Comparison of ENCODE assay signal across 8 cellular contexts in genomic region chr5:32710859-32711692, GRCh38. TPM values are rescaled to one million over a fixed set of nuclear protein-coding genes. Genes with fewer than 3 reads are reported as not detected.
DNase-seq lines count a peak whose midpoint lies in the region; FAIRE-seq and TF ChIP-seq lines count a peak whose summit lies in the region.

A gene with protein sequence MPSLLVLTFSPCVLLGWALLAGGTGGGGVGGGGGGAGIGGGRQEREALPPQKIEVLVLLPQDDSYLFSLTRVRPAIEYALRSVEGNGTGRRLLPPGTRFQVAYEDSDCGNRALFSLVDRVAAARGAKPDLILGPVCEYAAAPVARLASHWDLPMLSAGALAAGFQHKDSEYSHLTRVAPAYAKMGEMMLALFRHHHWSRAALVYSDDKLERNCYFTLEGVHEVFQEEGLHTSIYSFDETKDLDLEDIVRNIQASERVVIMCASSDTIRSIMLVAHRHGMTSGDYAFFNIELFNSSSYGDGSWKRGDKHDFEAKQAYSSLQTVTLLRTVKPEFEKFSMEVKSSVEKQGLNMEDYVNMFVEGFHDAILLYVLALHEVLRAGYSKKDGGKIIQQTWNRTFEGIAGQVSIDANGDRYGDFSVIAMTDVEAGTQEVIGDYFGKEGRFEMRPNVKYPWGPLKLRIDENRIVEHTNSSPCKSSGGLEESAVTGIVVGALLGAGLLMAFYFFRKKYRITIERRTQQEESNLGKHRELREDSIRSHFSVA (plus strand): TSS chr5:32711321. CDS start chr5:32711777, 456 bp downstream.

- H3K9me3 Mint-ChIP-seq in mesothelial cell of epicardium, result no peaks in the 10 kb centered on the region

- H3K36me3 ChIP-seq in PC-9 (ENCODE audit: low read depth) (no peaks in the 10 kb centered on the region), H1 (ENCODE audit: control insufficient read depth in 2 of 4, insufficient read depth in 4 of 4, low read length in 3 of 4) (peaks cover 0 to 5% (median 0%) of the 10 kb centered on the region in 4 experiments; a peak in 1 of 8 replicates), vagina (no peaks in the 10 kb centered on the region)

- no peaks in the 10 kb centered on the region for H3K9me2 ChIP-seq in PC-9 (ENCODE audit: insufficient read depth)

- no peak within 1 kb of the TSS for H2BK12ac ChIP-seq in H1 (ENCODE audit: low read depth, low read length)

- TF ChIP-seq CTCF in PC-9 (conservative IDR thresholded peaks at IDR 0.05) (no peak), H1 (IDR thresholded peaks at IDR 0.05; ENCODE audit: control extremely low read depth in 1 of 3, insufficient read depth in 1 of 3, low read depth in 1 of 3, low read length in 3 of 3) (no peak), mesothelial cell of epicardium (IDR thresholded peaks at IDR 0.05; ENCODE audit: unreplicated experiment) (no peak), vagina (IDR thresholded peaks at IDR 0.05) (no peak)

- H3K79me2 ChIP-seq in PC-9 (ENCODE audit: low read depth), result no peaks in the 10 kb centered on the region
- no peaks in the 10 kb centered on the region for H3K79me2 ChIP-seq in H1 (ENCODE audit: control insufficient read depth in 1 of 2, insufficient read depth in 2 of 2, low read length in 2 of 2)

- TF ChIP-seq EP300 in H1 (IDR thresholded peaks at IDR 0.05; ENCODE audit: borderline replicate concordance in 1 of 2, low read depth in 2 of 2, low read length in 2 of 2), result no peak

- H3K27me3 ChIP-seq in PC-9 (ENCODE audit: insufficient read depth, low read depth), result peaks cover 18% of the 10 kb centered on the region
- peaks cover 49 to 75% (median 67%) of the 10 kb centered on the region in 4 experiments for H3K27me3 ChIP-seq in H1 (replicated peaks in 1 of 4; ENCODE audit: control insufficient read depth in 3 of 4, extremely low read depth in 1 of 4, insufficient read depth in 3 of 4, low read length in 3 of 4)
- H3K27me3 ChIP-seq in vagina, result no peaks in the 10 kb centered on the region

- H3K36me3 Mint-ChIP-seq in mesothelial cell of epicardium, result no peaks in the 10 kb centered on the region

- no peak within 1 kb of the TSS; the same call in 1 of the 2 replicates for H4K8ac ChIP-seq in H1 (ENCODE audit: extremely low read depth, insufficient read depth, low read length)

- H3K27ac ChIP-seq in PC-9, result no peak within 1 kb of the TSS
- no peak within 1 kb of the TSS for H3K27ac ChIP-seq in H1 (ENCODE audit: low read depth, low read length)
- H3K27ac ChIP-seq in vagina, result peak within 1 kb of the TSS; percentile 24

- peak; percentile 70 for DNase-seq in GM03348 (ENCODE audit: low spot score)
- DNase-seq in PC-9, result peak in 1 of 2 experiments; percentile 34
- peak in 1 of 2 experiments; percentile 51 for DNase-seq in H1 (ENCODE audit: low read depth in 1 of 2, low spot score in 2 of 2)
- no peak for DNase-seq in mesothelial cell of epicardium (ENCODE audit: low spot score in 2 of 2, unreplicated experiment in 2 of 2)
- no peak for DNase-seq in vagina (ENCODE audit: extremely low spot score in 2 of 2)
- no peak for DNase-seq in COR-L47 (lab: John Stamatoyannopoulos, UW)
- no peak for DNase-seq in middle frontal gyrus (ENCODE audit: extremely low spot score, low spot score)
- no peak for DNase-seq in stimulated activated CD4-positive, alpha-beta T cell treated with anti-CD3 and anti-CD28 coated beads, Interleukin-12 subunit alpha, Interleukin-12 subunit beta, amount 100 ng/mL, for 4 hours

- H3K14ac ChIP-seq in H1 (ENCODE audit: insufficient read length), result no peak within 1 kb of the TSS

- H2AK5ac ChIP-seq in H1 (ENCODE audit: low read depth, low read length), result no peak within 1 kb of the TSS

- POLR2A ChIA-PET in PC-9 (lab: Charles Lee; ENCODE audit: unreplicated experiment), result interaction anchor here (0.7 kb wide), 1 partner anchor 488 kb away, joined by 5 read pairs; no protein-coding TSS in a partner anchor
- POLR2A ChIA-PET in H1 (lab: Charles Lee; ENCODE audit: partially characterized antibody), result interaction anchor here (0.7 kb wide), 1 partner anchor 242 kb away, joined by 3 read pairs; no protein-coding TSS in a partner anchor

- H2AFZ ChIP-seq in PC-9 (peak within 1 kb of the TSS; percentile 87), H1 (ENCODE audit: low read length) (peak within 1 kb of the TSS; percentile 75)

- no peak within 1 kb of the TSS for H4K5ac ChIP-seq in H1 (ENCODE audit: insufficient read length, low read depth, low read length)

- H2BK15ac ChIP-seq in H1 (ENCODE audit: low read length), result no peak within 1 kb of the TSS

- no TSS peak for BruUV-seq in PC-9 (replicated peaks; lab: Mats Ljungman, UMichigan)

- intact Hi-C loops in PC-9 (cut with micrococcal nuclease; ENCODE audit: unreplicated experiment) (loop anchor here (1.0 kb wide), 3 partner anchors 75 to 338 kb away; no protein-coding TSS in a partner anchor), vagina (cut with DNase I) (loop anchor here (10.0 kb wide), 1 partner anchor 704 kb away; no protein-coding TSS in a partner anchor)

- H3K56ac ChIP-seq in H1 (replicated peaks; ENCODE audit: insufficient read length, low read depth, low read length), result no peak within 1 kb of the TSS

- CTCF ChIA-PET in PC-9 (lab: Charles Lee) (interaction anchor here (0.6 to 3.1 kb wide), 2 partner anchors 10 to 142 kb away, joined by 3 to 13 read pairs; no protein-coding TSS in a partner anchor), H1 (lab: Charles Lee; ENCODE audit: partially characterized antibody) (interaction anchor here (0.8 to 1.4 kb wide), 4 partner anchors 33 to 470 kb away, joined by 3 to 4 read pairs (median 3); no protein-coding TSS in a partner anchor)

- no peak for TF ChIP-seq RAD21 in H1 (IDR thresholded peaks at IDR 0.05 in 1 of 2, conservative IDR thresholded peaks at IDR 0.05 in 1 of 2; ENCODE audit: low read depth in 2 of 2, low read length in 2 of 2)

- H4K91ac ChIP-seq in H1 (replicated peaks; ENCODE audit: insufficient read length, low read length), result no peak within 1 kb of the TSS

- H3K4me3 ChIP-seq in PC-9, result peak within 1 kb of the TSS; percentile 72
- H3K4me3 ChIP-seq in H1 (ENCODE audit: extremely low read depth in 1 of 4, insufficient read depth in 2 of 4, low read depth in 3 of 4, low read length in 4 of 4), result peak within 1 kb of the TSS; percentile 13 to 62 (median 50)
- peak within 1 kb of the TSS; percentile 58 to 71 for H3K4me3 ChIP-seq in vagina

- H3K4me2 ChIP-seq in PC-9, result peak within 1 kb of the TSS; percentile 99
- peak within 1 kb of the TSS; percentile 84 to 95 for H3K4me2 ChIP-seq in H1 (ENCODE audit: insufficient read depth in 1 of 2, low read depth in 2 of 2, low read length in 2 of 2)

- H3K9me3 ChIP-seq in PC-9 (ENCODE audit: insufficient read depth, low read depth), result no peaks in the 10 kb centered on the region
- no peaks in the 10 kb centered on the region for H3K9me3 ChIP-seq in H1 (ENCODE audit: insufficient read depth in 2 of 2, low read depth in 1 of 2, low read length in 1 of 2)
- no peaks in the 10 kb centered on the region for H3K9me3 ChIP-seq in vagina

- H4K20me1 ChIP-seq in PC-9 (ENCODE audit: insufficient read depth) (no peaks in the 10 kb centered on the region), H1 (replicated peaks in 1 of 2; ENCODE audit: control insufficient read depth in 1 of 2, insufficient read depth in 2 of 2, low read length in 2 of 2) (peaks cover 4 to 12% of the 10 kb centered on the region in 2 experiments)

- peaks cover 19% of the 10 kb centered on the region; the same call in 1 of the 2 replicates for H3K4me1 ChIP-seq in PC-9 (replicated peaks; ENCODE audit: insufficient read depth)
- peaks cover 0 to 27% (median 12%) of the 10 kb centered on the region in 4 experiments; a peak in 5 of 7 replicates for H3K4me1 ChIP-seq in H1 (replicated peaks in 1 of 4; ENCODE audit: control insufficient read depth in 3 of 4, insufficient read depth in 4 of 4, low read length in 3 of 4)
- peaks cover 30% of the 10 kb centered on the region for H3K4me1 ChIP-seq in vagina

- H2BK5ac ChIP-seq in H1 (ENCODE audit: low read depth, low read length), result no peak within 1 kb of the TSS

- H3K9ac ChIP-seq in H1 (replicated peaks in 1 of 4; ENCODE audit: extremely low read depth in 1 of 4, low read depth in 3 of 4, low read length in 3 of 4), result no peak within 1 kb of the TSS

- no peak within 1 kb of the TSS for H3K4ac ChIP-seq in H1 (replicated peaks; ENCODE audit: insufficient read length, low read depth, low read length)

- H3K23me2 ChIP-seq in H1 (ENCODE audit: low read depth, low read length), result peaks cover 23% of the 10 kb centered on the region

- no peak within 1 kb of the TSS; the same call in 1 of the 2 replicates for H3K18ac ChIP-seq in H1 (ENCODE audit: extremely low read depth, low read length)

- no peak within 1 kb of the TSS for H3K27ac Mint-ChIP-seq in mesothelial cell of epicardium

- no peak within 1 kb of the TSS for H2BK120ac ChIP-seq in H1 (replicated peaks; ENCODE audit: low read depth, low read length)

- peaks cover 37% of the 10 kb centered on the region for H3K4me1 Mint-ChIP-seq in mesothelial cell of epicardium

- WGBS in H1 (ENCODE audit: extremely low coverage in 1 of 2, insufficient coverage in 1 of 2, insufficient read length in 1 of 2, insufficient replicate concordance in 2 of 2, low coverage in 1 of 2, low lambda C conversion rate in 2 of 2, missing lambda C conversion rate in 1 of 2), 2 experiments, result 4% methylated on average over 39 of the region's 44 CpGs; no CpG with 5 or more reads in 1 of the 2 experiments

- TF ChIP-seq POLR2A in H1 (IDR thresholded peaks at IDR 0.05; ENCODE audit: control extremely low read depth in 1 of 2, low read depth in 2 of 2, low read length in 2 of 2) (no peak), vagina (IDR thresholded peaks at IDR 0.05) (no peak)

- peaks cover 3% of the 10 kb centered on the region; the same call in 1 of the 2 replicates for H3F3A ChIP-seq in PC-9 (ENCODE audit: insufficient read depth, low read depth)

- H3K79me1 ChIP-seq in H1 (ENCODE audit: low read depth, low read length), result no peaks in the 10 kb centered on the region

- peak within 1 kb of the TSS; percentile 70 for H3K4me3 Mint-ChIP-seq in mesothelial cell of epicardium

- no peak within 1 kb of the TSS for H2BK20ac ChIP-seq in H1 (ENCODE audit: low read length)

- FAIRE-seq in H1 (lab: Jason Lieb, UNC), result no peak

- peaks cover 86% of the 10 kb centered on the region for H3K27me3 Mint-ChIP-seq in mesothelial cell of epicardium (ENCODE audit: low read depth)

- H3K23ac ChIP-seq in H1 (ENCODE audit: insufficient read length), result no peak within 1 kb of the TSS

RNA-seq across cellular contexts. Expression of the gene that starts here (rescaled TPM):
- 2.2 and 4.1 TPM in 2 replicates for total RNA-seq in PC-9 (2021)
- not detected in 2 replicates for total RNA-seq in H1 (2021; fragmentation: NEBNext Ultra II Directional; extraction: Animal tissue kit (Norgen Biotek cat#: 25700))
- not detected in 2 replicates for polyA plus RNA-seq in H1 (2011; rRNA removed)
- polyA plus RNA-seq in H1 (2011; cell fraction: cytosol; rRNA removed), result 0.01 TPM
- 0.20 TPM for polyA plus RNA-seq in H1 (2011; cell fraction: nucleus; rRNA removed)
- polyA plus RNA-seq in H1 (2012, experiment 1 of 2), result 0.04 TPM in 1 of 4 replicates, not detected in the others
- not detected for polyA plus RNA-seq in H1 (2012, experiment 2 of 2)
- 0.02 TPM for polyA plus RNA-seq in H1 (2013, experiment 1 of 2)
- polyA plus RNA-seq in H1 (2013, experiment 2 of 2), result 0.06 TPM
- polyA minus RNA-seq in H1 (2011; rRNA and poly(A)+ RNA removed), result 0.05 TPM in 1 of 2 replicates, not detected in the other
- not detected for polyA minus RNA-seq in H1 (2011; cell fraction: cytosol; rRNA and poly(A)+ RNA removed)
- not detected for polyA minus RNA-seq in H1 (2011; cell fraction: nucleus; rRNA and poly(A)+ RNA removed)
- 3.3 to 4.1 TPM (median 3.8 TPM) in 3 replicates for total RNA-seq in mesothelial cell of epicardium
- total RNA-seq in vagina, result 14.7 TPM
